Comparison of ENCODE assay signal across 1 cellular context in the genomic region with DNA sequence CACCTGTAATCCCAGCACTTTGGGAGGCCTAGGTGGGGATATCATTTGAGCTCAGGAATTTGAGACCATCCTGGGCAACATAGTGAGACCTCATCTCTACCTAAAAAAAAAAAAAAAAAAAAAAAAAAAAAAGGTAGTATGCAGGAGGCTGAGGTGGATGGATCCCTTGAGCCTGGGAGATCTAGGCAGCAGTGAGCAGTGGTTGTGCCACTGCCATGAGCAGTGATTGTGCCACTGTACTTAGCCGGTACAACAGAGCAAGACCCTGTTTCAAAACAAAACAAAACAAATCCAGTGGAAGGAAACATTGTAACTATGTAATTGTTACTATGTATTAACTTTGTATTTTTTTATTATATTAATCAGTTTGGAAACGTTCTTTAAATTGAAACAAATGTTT.
TF ChIP-seq lines count a peak whose summit lies in the region.

No MANE protein-coding gene starts in this region.

TF ChIP-seq in K562, 482 proteins besides CTCF, POLR2A, EP300 and RAD21:
- peak; percentile 90 for TF ChIP-seq ZNF121 (CRISPR knock-in tag; conservative IDR thresholded peaks at IDR 0.05)
- TF ChIP-seq, protein P1, sequence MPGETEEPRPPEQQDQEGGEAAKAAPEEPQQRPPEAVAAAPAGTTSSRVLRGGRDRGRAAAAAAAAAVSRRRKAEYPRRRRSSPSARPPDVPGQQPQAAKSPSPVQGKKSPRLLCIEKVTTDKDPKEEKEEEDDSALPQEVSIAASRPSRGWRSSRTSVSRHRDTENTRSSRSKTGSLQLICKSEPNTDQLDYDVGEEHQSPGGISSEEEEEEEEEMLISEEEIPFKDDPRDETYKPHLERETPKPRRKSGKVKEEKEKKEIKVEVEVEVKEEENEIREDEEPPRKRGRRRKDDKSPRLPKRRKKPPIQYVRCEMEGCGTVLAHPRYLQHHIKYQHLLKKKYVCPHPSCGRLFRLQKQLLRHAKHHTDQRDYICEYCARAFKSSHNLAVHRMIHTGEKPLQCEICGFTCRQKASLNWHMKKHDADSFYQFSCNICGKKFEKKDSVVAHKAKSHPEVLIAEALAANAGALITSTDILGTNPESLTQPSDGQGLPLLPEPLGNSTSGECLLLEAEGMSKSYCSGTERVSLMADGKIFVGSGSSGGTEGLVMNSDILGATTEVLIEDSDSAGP (CRISPR knock-in tag; IDR thresholded peaks at IDR 0.05), result no peak
